ENCODE assay signal across 19 cellular contexts in genomic region chr14:64951291-64951690, GRCh38. TPM values are rescaled to one million over a fixed set of nuclear protein-coding genes. Genes with fewer than 3 reads are reported as not detected.
A peak's percentile ranks its signal among the peaks of the same experiment; 100 is the strongest.
DNase-seq lines count a peak whose midpoint lies in the region; ATAC-seq, FAIRE-seq and TF ChIP-seq lines count a peak whose summit lies in the region.
"Had no signal": no experiment of that assay in that cellular context is flagged by ENCODE, and none has a peak within 500 bp of the region (broad histone marks: within the 10 kb centered on the region; RNA-seq: fewer than 3 reads in every experiment).

No MANE protein-coding gene starts in this region.

- H3K9ac ChIP-seq in parathyroid adenoma, result no peak overlapping the region
- H3K9ac ChIP-seq: BLaER1 treated with 17β-estradiol and CSF1 and Interleukin-3, amounts not matched to agents 10 nM and 100 nM had no signal

- H2AFZ ChIP-seq in parathyroid adenoma, result no peak overlapping the region
- H2AFZ ChIP-seq: GM23338 had no signal

- no peak overlapping the region for H3K4me2 ChIP-seq in parathyroid adenoma (ENCODE audit: low read length)
- H3K4me2 ChIP-seq: A549, GM23338 had no signal

- H3K27me3 ChIP-seq in heart right ventricle (no peaks in the 10 kb centered on the region), dorsolateral prefrontal cortex (no peaks in the 10 kb centered on the region), parathyroid adenoma (ENCODE audit: control insufficient read depth, insufficient read depth, low read length) (no peaks in the 10 kb centered on the region)
- H3K27me3 ChIP-seq: BLaER1 treated with 17β-estradiol and CSF1 and Interleukin-3, amounts not matched to agents 10 nM and 100 nM had no signal

- peaks cover 0 to 47% (median 5%) of the 10 kb centered on the region in 9 donors for H3K36me3 ChIP-seq in heart right ventricle
- no peaks in the 10 kb centered on the region for H3K36me3 ChIP-seq in parathyroid adenoma (ENCODE audit: control insufficient read depth, insufficient read depth, low read length)

- DNase-seq in heart right ventricle (no peak), cardiac septum (ENCODE audit: low spot score) (no peak), dorsolateral prefrontal cortex (no peak), urothelium cell line (ENCODE audit: low spot score) (no peak), iPS-NIHi11 (ENCODE audit: low spot score) (no peak)
- DNase-seq: DMS 273 treated with DMSO at 0.1 percent for 48 hours; GDM1; NCI-H187; NCI-H69; NK-92 treated with Interleukin-12 subunit alpha and Interleukin-12 subunit beta, amount 100 ng/mL, for 24 hours had no signal

- TF ChIP-seq CTCF in heart right ventricle (IDR thresholded peaks at IDR 0.05) (no peak), dorsolateral prefrontal cortex (IDR thresholded peaks at IDR 0.05 in 54 of 56, conservative IDR thresholded peaks at IDR 0.05 in 2 of 56; ENCODE audit: low read depth in 1 of 56, partially characterized antibody in 56 of 56) (no peak), parathyroid adenoma (IDR thresholded peaks at IDR 0.05) (no peak)

- peaks cover 7% of the 10 kb centered on the region for H3K79me2 ChIP-seq in parathyroid adenoma

- peak overlapping the region; percentile 47 to 96 (median 82) for H3K27ac ChIP-seq in heart right ventricle
- peak overlapping the region in 54 of 59 donors; percentile 3 to 91 (median 75) for H3K27ac ChIP-seq in dorsolateral prefrontal cortex
- peak overlapping the region; percentile 90 for H3K27ac ChIP-seq in parathyroid adenoma
- H3K27ac ChIP-seq: A549 had no signal

- H3K9me3 ChIP-seq in heart right ventricle (no peaks in the 10 kb centered on the region), parathyroid adenoma (ENCODE audit: control insufficient read depth, low read length) (no peaks in the 10 kb centered on the region)
- H3K9me3 ChIP-seq: A549; BLaER1 treated with 17β-estradiol and CSF1 and Interleukin-3, amounts not matched to agents 10 nM and 100 nM had no signal

- 92 to 96% methylated on average over 8 of the region's 8 CpGs for WGBS in heart right ventricle, 2 donors

- peaks cover 0 to 56% (median 23%) of the 10 kb centered on the region in 9 donors for H3K4me1 ChIP-seq in heart right ventricle
- H3K4me1 ChIP-seq in parathyroid adenoma, result peaks cover 49% of the 10 kb centered on the region
- H3K4me1 ChIP-seq: A549 had no signal

- H3K4me3 ChIP-seq in heart right ventricle (no peak overlapping the region), dorsolateral prefrontal cortex (no peak overlapping the region), parathyroid adenoma (ENCODE audit: low read depth, low read length) (no peak overlapping the region)
- H3K4me3 ChIP-seq: A549; BLaER1 treated with 17β-estradiol and CSF1 and Interleukin-3, amounts not matched to agents 10 nM and 100 nM; GM12878; GM23338; K562 had no signal

- peak; percentile 96 for FAIRE-seq in urothelium cell line (lab: Jason Lieb, UNC)
- FAIRE-seq: A549, GM12878, K562 had no signal

- ATAC-seq in heart right ventricle, result peak in 2 of 8 donors; percentile 1
- ATAC-seq in HG02642 (IDR thresholded peaks at IDR 0.05; ENCODE audit: poor library complexity, unreplicated experiment), result no peak
- no peak for ATAC-seq in HG03521 (IDR thresholded peaks at IDR 0.05; ENCODE audit: unreplicated experiment)
- ATAC-seq: A549, GM12878, GM23338, K562 had no signal

- intact Hi-C loops in heart right ventricle (cut with DNase I) (loop anchor here in 1 of 10 donors (2.0 kb wide), 1 partner anchor 34 kb away; no protein-coding TSS in a partner anchor), cardiac septum (cut with DNase I) (no loop called here), dorsolateral prefrontal cortex (cut with DNase I) (no loop called here)

RNA-seq across cellular contexts. Expression of gene GPX2, which starts 8.7 kb away (rescaled TPM):
- not detected for total RNA-seq in heart right ventricle
- not detected for polyA plus RNA-seq in heart right ventricle
- total RNA-seq in cardiac septum, result not detected
- total RNA-seq in dorsolateral prefrontal cortex, result 1 to 10 TPM in 2 of 120 experiments, under 1 TPM in 6, not detected in 112; 0.39 to 1.2 (median 0.72) TPM
- total RNA-seq: GM12878, OCI-LY7 had no signal
- polyA plus RNA-seq: GM12878, K562 had no signal

RNA-seq across cellular contexts. Expression of gene RAB15, which starts 20.8 kb away (rescaled TPM):
- 10 to 100 TPM; 11.2 to 94.3 (median 31.6) TPM for total RNA-seq in heart right ventricle
- polyA plus RNA-seq in heart right ventricle, result 10 to 100 TPM in 1 of 2 donors, 1 to 10 TPM in 1; 8.2 to 35.7 TPM
- total RNA-seq in cardiac septum, result 60.8 TPM
- total RNA-seq in dorsolateral prefrontal cortex, result 100 to 1,000 TPM in 21 of 120 experiments, 10 to 100 TPM in 99; 23.7 to 133 (median 83.8) TPM

RNA-seq across cellular contexts. Expression of gene FNTB, which starts 35.4 kb away (rescaled TPM):
- 10 to 100 TPM; 14.6 to 20.8 (median 16.9) TPM for total RNA-seq in heart right ventricle
- 10 to 100 TPM; 14.6 to 16.2 TPM for polyA plus RNA-seq in heart right ventricle
- 18.7 TPM for total RNA-seq in cardiac septum
- total RNA-seq in dorsolateral prefrontal cortex, result 10 to 100 TPM; 19.3 to 93.3 (median 34.4) TPM

RNA-seq across cellular contexts. Expression of gene CHURC1, which starts 37.0 kb away (rescaled TPM):
- total RNA-seq in heart right ventricle, result 10 to 100 TPM; 59.2 to 98.8 (median 76.3) TPM
- polyA plus RNA-seq in heart right ventricle, result 10 to 100 TPM; 46.2 to 49.4 TPM
- 82.6 TPM for total RNA-seq in cardiac septum
- 10 to 100 TPM; 39.7 to 80.2 (median 55.2) TPM for total RNA-seq in dorsolateral prefrontal cortex
